32 cellular contexts compared by ENCODE assay signal in the genomic region with DNA sequence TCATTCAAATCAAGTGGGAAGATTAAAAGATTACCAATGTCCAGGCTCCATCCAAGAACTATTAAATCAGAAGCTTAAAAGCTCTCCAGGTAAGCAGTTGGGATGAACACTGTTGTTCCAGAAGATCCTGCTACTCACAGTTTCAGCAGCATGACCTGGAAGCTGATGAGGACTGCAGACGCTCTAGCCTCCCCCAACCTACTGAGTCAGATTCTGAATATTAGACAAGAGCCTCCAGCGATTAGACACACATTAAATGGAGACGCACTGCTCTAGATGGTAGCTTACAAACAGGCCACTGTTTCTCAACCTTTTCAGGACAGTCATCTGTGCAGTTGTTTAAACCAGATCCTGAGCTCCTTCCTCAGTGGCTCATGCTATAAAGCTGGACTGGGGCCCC. TPM values are rescaled to one million over a fixed set of nuclear protein-coding genes. Genes with fewer than 3 reads are reported as not detected.
A peak's percentile ranks its signal among the peaks of the same experiment; 100 is the strongest.
DNase-seq lines count a peak whose midpoint lies in the region; ATAC-seq and TF ChIP-seq lines count a peak whose summit lies in the region.
"Had no signal": no experiment of that assay in that cellular context is flagged by ENCODE, and none has a peak within 500 bp of the region (broad histone marks: within the 10 kb centered on the region; RNA-seq: fewer than 3 reads in every experiment).

No MANE protein-coding gene starts in this region.

- no peaks in the 10 kb centered on the region for H3K27me3 ChIP-seq in testis
- H3K27me3 ChIP-seq: body of pancreas, heart right ventricle, ovary, suprapubic skin had no signal

- no peak overlapping the region for H2AFZ ChIP-seq in OCI-LY7 (ENCODE audit: low read length)

- peak overlapping the region; percentile 3 for H3K27ac Mint-ChIP-seq in activated CD8-positive, alpha-beta memory T cell treated with anti-CD3 and anti-CD28 coated beads, Interleukin-2, amount 10 ng/mL, durations not matched to agents 7 days and 5 days
- H3K27ac Mint-ChIP-seq: activated CD4-positive, alpha-beta T cell treated with anti-CD3 and anti-CD28 coated beads, Interleukin-2, amount 10 ng/mL, durations not matched to agents 7 days and 5 days had no signal

- no peak for DNase-seq in activated CD8-positive, alpha-beta memory T cell treated with anti-CD3 and anti-CD28 coated beads, Interleukin-2, amount 10 ng/mL, durations not matched to agents 7 days and 5 days
- DNase-seq in activated CD8-positive, alpha-beta memory T cell treated with anti-CD3 and anti-CD28 coated beads, Interleukin-2, amount 50 U/mL, for 48 hours, result no peak
- DNase-seq in OCI-LY7 (ENCODE audit: low spot score), result no peak
- peak; percentile 42 for DNase-seq in fibroblast of villous mesenchyme (ENCODE audit: low read depth)
- peak; percentile 11 for DNase-seq in testis
- no peak for DNase-seq in HCEC 1CT
- DNase-seq in iPS-NIHi11 (ENCODE audit: low spot score), result no peak
- DNase-seq: 8988T; activated B cell treated with CpG ODN at 0.5 μM for 24 hours; activated CD4-positive, alpha-beta T cell treated with anti-CD3 and anti-CD28 coated beads, Interleukin-2, amount 10 ng/mL, durations not matched to agents 7 days and 5 days; activated naive CD4-positive, alpha-beta T cell; activated T-cell treated with anti-CD3 and anti-CD28 coated beads, Interleukin-2, amount 50 U/mL, for 48 hours; body of pancreas; cerebellar nuclear complex; H9; heart right ventricle; left cardiac atrium; mucosa of descending colon; NCI-H1092 treated with DMSO at 0.1 percent for 48 hours; NCI-H1694 treated with DMSO at 0.1 percent for 48 hours; NCI-H446 treated with DMSO at 0.1 percent for 48 hours; ovary; PC-3; stimulated activated naive CD4-positive, alpha-beta T cell treated with Interleukin-2 at 50 U/mL for 16 hours; T-helper 1 cell had no signal

- no peak for TF ChIP-seq CTCF in OCI-LY7 (conservative IDR thresholded peaks at IDR 0.05; ENCODE audit: low read length)
- no peak for TF ChIP-seq CTCF in fibroblast of villous mesenchyme (IDR thresholded peaks at IDR 0.05; ENCODE audit: insufficient read depth, low read depth, low read length)
- no peak for TF ChIP-seq CTCF in testis (IDR thresholded peaks at IDR 0.05)

- H3K36me3 ChIP-seq in OCI-LY7 (ENCODE audit: insufficient read depth, low read length) (peaks cover 95% of the 10 kb centered on the region), testis (ENCODE audit: low read depth, missing control alignments) (no peaks in the 10 kb centered on the region)
- H3K36me3 ChIP-seq: ovary had no signal

- H3K9me3 Mint-ChIP-seq in activated CD8-positive, alpha-beta memory T cell treated with anti-CD3 and anti-CD28 coated beads, Interleukin-2, amount 10 ng/mL, durations not matched to agents 7 days and 5 days (ENCODE audit: low read depth), result no peaks in the 10 kb centered on the region
- H3K9me3 Mint-ChIP-seq: H9 had no signal

- no peak for ATAC-seq in activated CD8-positive, alpha-beta memory T cell treated with anti-CD3 and anti-CD28 coated beads, Interleukin-2, amount 10 ng/mL, durations not matched to agents 7 days and 5 days
- ATAC-seq in GM18907 (IDR thresholded peaks at IDR 0.05; ENCODE audit: unreplicated experiment), result no peak
- ATAC-seq: body of pancreas, left cardiac atrium, mucosa of descending colon had no signal

- H3K4me3 ChIP-seq in OCI-LY7 (ENCODE audit: low read depth, low read length, poor library complexity, severe bottlenecking), result no peak overlapping the region
- no peak overlapping the region for H3K4me3 ChIP-seq in fibroblast of villous mesenchyme (ENCODE audit: low read depth, low read length)
- H3K4me3 ChIP-seq in testis, result no peak overlapping the region
- H3K4me3 ChIP-seq: body of pancreas, heart right ventricle, mucosa of descending colon, ovary, SK-N-MC, skin epidermis, suprapubic skin had no signal

- BruUV-seq in OCI-LY7 (replicated peaks; lab: Mats Ljungman, UMichigan), result TSS peak; percentile 39

- no peaks in the 10 kb centered on the region; the same call in 1 of the 2 replicates for H3K79me2 ChIP-seq in OCI-LY7 (ENCODE audit: insufficient read depth, low read depth, low read length)

- intact Hi-C loops in OCI-LY7 (cut with micrococcal nuclease; ENCODE audit: unreplicated experiment) (no loop called here), testis (cut with DNase I; ENCODE audit: low total_unique reads) (no loop called here)

- CTCF ChIA-PET in activated CD8-positive, alpha-beta memory T cell treated with anti-CD3 and anti-CD28 coated beads, Interleukin-2, amount 10 ng/mL, durations not matched to agents 7 days and 5 days (lab: Charles Lee), result interaction anchor here (1.3 kb wide), 1 partner anchor 71 kb away, joined by 3 read pairs; no protein-coding TSS in a partner anchor
- CTCF ChIA-PET in OCI-LY7 (lab: Charles Lee; ENCODE audit: unreplicated experiment), result interaction anchor here (0.9 to 1.0 kb wide), 2 partner anchors 9 to 71 kb away, joined by 3 to 6 read pairs; no protein-coding TSS in a partner anchor

- no peak overlapping the region for H3K27ac ChIP-seq in OCI-LY7 (ENCODE audit: low read depth, low read length, poor library complexity, severe bottlenecking)
- H3K27ac ChIP-seq in testis, result no peak overlapping the region
- H3K27ac ChIP-seq: body of pancreas, heart right ventricle, ovary, SK-N-MC, skin epidermis, suprapubic skin had no signal

- 89 to 90% methylated on average over 3 of the region's 3 CpGs for WGBS in testis, 2 donors

- peaks cover 5% of the 10 kb centered on the region for H3K4me1 ChIP-seq in OCI-LY7 (ENCODE audit: insufficient read depth, low read length, poor library complexity, severe bottlenecking)
- H3K4me1 ChIP-seq in testis, result peaks cover 25% of the 10 kb centered on the region

- no peak overlapping the region for H3K4me3 Mint-ChIP-seq in activated CD8-positive, alpha-beta memory T cell treated with anti-CD3 and anti-CD28 coated beads, Interleukin-2, amount 10 ng/mL, durations not matched to agents 7 days and 5 days
- H3K4me3 Mint-ChIP-seq: activated B cell treated with CpG ODN at 0.5 μM for 24 hours; activated CD4-positive, alpha-beta T cell treated with anti-CD3 and anti-CD28 coated beads, Interleukin-2, amount 10 ng/mL, durations not matched to agents 7 days and 5 days; CD14-positive monocyte; H9; neural crest cell had no signal

- peaks cover 16% of the 10 kb centered on the region for H3K4me1 Mint-ChIP-seq in activated CD8-positive, alpha-beta memory T cell treated with anti-CD3 and anti-CD28 coated beads, Interleukin-2, amount 10 ng/mL, durations not matched to agents 7 days and 5 days
- H3K4me1 Mint-ChIP-seq: neural crest cell had no signal

- H3K9me3 ChIP-seq in OCI-LY7 (ENCODE audit: low read length) (no peaks in the 10 kb centered on the region), testis (no peaks in the 10 kb centered on the region)
- H3K9me3 ChIP-seq: body of pancreas, heart right ventricle, mucosa of descending colon, ovary, suprapubic skin had no signal

- no peak for TF ChIP-seq POLR2A in testis (IDR thresholded peaks at IDR 0.05)

- H3K4me2 ChIP-seq in OCI-LY7 (ENCODE audit: low read length), result no peak overlapping the region

- no peaks in the 10 kb centered on the region for H4K20me1 ChIP-seq in OCI-LY7 (ENCODE audit: insufficient read depth, low read length)

- no peaks in the 10 kb centered on the region for H3K27me3 Mint-ChIP-seq in activated CD8-positive, alpha-beta memory T cell treated with anti-CD3 and anti-CD28 coated beads, Interleukin-2, amount 10 ng/mL, durations not matched to agents 7 days and 5 days
- H3K27me3 Mint-ChIP-seq: activated B cell treated with CpG ODN at 0.5 μM for 24 hours; activated CD4-positive, alpha-beta T cell treated with anti-CD3 and anti-CD28 coated beads, Interleukin-2, amount 10 ng/mL, durations not matched to agents 7 days and 5 days; IgD-negative memory B cell had no signal

- POLR2A ChIA-PET in OCI-LY7 (lab: Charles Lee), result interaction anchor here (0.7 to 1.2 kb wide), 3 partner anchors 9 to 700 kb away, joined by 4 to 7 read pairs (median 5); no protein-coding TSS in a partner anchor

- H3K9me2 ChIP-seq in OCI-LY7 (ENCODE audit: insufficient read depth, low read length), result no peaks in the 10 kb centered on the region

- H3K36me3 Mint-ChIP-seq in activated CD8-positive, alpha-beta memory T cell treated with anti-CD3 and anti-CD28 coated beads, Interleukin-2, amount 10 ng/mL, durations not matched to agents 7 days and 5 days, result peaks cover 42% of the 10 kb centered on the region

RNA-seq across cellular contexts. Expression of a gene that starts 54.3 kb away (rescaled TPM):
- 10 to 100 TPM; 23.3 to 26.6 TPM for total RNA-seq in activated CD8-positive, alpha-beta memory T cell treated with anti-CD3 and anti-CD28 coated beads, Interleukin-2, amount 10 ng/mL, durations not matched to agents 7 days and 5 days
- total RNA-seq in OCI-LY7 (2014; rRNA removed; shearing (Covaris generic)), result 32.5 and 33.6 TPM in 2 replicates
- total RNA-seq in OCI-LY7 (2022) (71.7 and 71.9 TPM in 2 replicates), fibroblast of villous mesenchyme (17.1 and 19.9 TPM in 2 replicates), testis (10 to 100 TPM; 59.2 to 64.0 TPM)
- polyA plus RNA-seq in testis (ENCODE audit: insufficient read depth, low read depth, low replicate concordance), result 53.6 TPM

Comparison
In these comparisons a context has a peak if more than half of its experiments do, and no peak if none do; other contexts are left out.
1. DNase-seq: peak in fibroblast of villous mesenchyme (single experiment) and testis (single experiment); none in activated CD8-positive, alpha-beta memory T cell treated with anti-CD3 and anti-CD28 coated beads, Interleukin-2, amount 10 ng/mL, durations not matched to agents 7 days and 5 days (single experiment), activated CD8-positive, alpha-beta memory T cell treated with anti-CD3 and anti-CD28 coated beads, Interleukin-2, amount 50 U/mL, for 48 hours (single experiment), OCI-LY7 (single experiment), HCEC 1CT (single experiment) and iPS-NIHi11 (single experiment).